Comparison of ENCODE assay signal across 9 cellular contexts in the genomic region with DNA sequence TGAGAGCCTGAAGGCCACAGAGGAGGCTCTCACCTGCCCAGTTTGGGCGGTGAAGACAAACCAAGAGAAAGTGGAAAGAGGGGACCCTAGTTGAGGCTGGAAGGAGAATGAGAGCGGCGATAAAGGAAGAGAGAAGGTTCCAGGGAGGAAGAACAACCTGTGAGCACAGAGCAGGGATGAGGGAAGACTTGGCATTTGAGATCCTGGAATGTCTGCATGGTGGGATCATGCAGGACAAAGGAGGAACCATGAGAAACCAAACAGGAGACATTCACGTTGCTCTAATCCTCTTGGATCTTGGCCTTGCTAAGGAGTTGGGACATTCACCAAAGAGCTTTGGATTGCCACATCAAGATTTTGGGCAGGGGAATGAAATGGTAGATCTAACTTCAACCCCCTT.
"Had no signal": no experiment of that assay in that cellular context is flagged by ENCODE, and none has a peak within 500 bp of the region (broad histone marks: within the 10 kb centered on the region; RNA-seq: fewer than 3 reads in every experiment).

No MANE protein-coding gene starts in this region.

- FAIRE-seq: HTR-8/SVneo had no signal

- H3K4me3 ChIP-seq: GM23248, HAP-1 had no signal

- ATAC-seq: HCT116 had no signal

- H3K4me1 Mint-ChIP-seq: IgD-negative memory B cell had no signal

- H3K27ac Mint-ChIP-seq: HFFc6, IgD-negative memory B cell had no signal

- H3K36me3 Mint-ChIP-seq: IgD-negative memory B cell had no signal

- DNase-seq: GM23248, GOT3, H7, HFFc6, KBM-7 had no signal

- H3K36me3 ChIP-seq: HAP-1 had no signal

- H3K9me3 Mint-ChIP-seq: HFFc6 had no signal

- H3K4me3 Mint-ChIP-seq: HFFc6, IgD-negative memory B cell had no signal
